ENCODE assay signal across 1 cellular context in the genomic region with DNA sequence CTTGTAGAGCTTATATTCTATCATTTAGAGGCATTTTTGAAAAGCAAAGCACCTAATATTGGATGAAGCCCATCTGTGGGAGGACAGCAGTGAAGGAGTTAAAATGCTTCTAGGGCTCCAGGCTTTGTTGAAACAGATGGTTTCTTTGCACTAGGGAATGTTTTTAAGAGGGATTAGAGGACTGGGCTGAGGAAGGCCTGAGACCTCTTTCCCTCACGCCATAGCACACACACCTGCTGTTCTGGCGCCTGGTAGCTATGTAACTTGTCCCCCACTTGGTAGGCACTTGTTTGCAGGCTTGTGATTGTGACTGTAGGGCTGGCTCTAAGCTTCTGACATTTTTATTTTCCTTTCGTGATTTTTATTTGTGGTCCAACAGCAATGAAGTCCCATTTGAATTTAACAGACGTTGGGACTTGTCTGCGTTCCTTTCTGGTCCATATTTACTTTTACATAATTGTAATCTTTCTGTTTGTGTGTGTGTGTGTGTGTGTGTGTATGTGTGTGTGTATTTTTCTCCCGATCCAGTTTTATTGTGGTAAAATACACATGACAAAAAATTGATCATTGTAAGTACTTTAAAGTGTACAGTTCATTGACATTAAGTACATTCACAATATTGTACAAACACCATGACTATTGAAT.
TF ChIP-seq lines count a peak whose summit lies in the region.

No MANE protein-coding gene starts in this region.

TF ChIP-seq in GM23338, 12 proteins besides CTCF, POLR2A, EP300 and RAD21:
- TF ChIP-seq, protein P1, sequence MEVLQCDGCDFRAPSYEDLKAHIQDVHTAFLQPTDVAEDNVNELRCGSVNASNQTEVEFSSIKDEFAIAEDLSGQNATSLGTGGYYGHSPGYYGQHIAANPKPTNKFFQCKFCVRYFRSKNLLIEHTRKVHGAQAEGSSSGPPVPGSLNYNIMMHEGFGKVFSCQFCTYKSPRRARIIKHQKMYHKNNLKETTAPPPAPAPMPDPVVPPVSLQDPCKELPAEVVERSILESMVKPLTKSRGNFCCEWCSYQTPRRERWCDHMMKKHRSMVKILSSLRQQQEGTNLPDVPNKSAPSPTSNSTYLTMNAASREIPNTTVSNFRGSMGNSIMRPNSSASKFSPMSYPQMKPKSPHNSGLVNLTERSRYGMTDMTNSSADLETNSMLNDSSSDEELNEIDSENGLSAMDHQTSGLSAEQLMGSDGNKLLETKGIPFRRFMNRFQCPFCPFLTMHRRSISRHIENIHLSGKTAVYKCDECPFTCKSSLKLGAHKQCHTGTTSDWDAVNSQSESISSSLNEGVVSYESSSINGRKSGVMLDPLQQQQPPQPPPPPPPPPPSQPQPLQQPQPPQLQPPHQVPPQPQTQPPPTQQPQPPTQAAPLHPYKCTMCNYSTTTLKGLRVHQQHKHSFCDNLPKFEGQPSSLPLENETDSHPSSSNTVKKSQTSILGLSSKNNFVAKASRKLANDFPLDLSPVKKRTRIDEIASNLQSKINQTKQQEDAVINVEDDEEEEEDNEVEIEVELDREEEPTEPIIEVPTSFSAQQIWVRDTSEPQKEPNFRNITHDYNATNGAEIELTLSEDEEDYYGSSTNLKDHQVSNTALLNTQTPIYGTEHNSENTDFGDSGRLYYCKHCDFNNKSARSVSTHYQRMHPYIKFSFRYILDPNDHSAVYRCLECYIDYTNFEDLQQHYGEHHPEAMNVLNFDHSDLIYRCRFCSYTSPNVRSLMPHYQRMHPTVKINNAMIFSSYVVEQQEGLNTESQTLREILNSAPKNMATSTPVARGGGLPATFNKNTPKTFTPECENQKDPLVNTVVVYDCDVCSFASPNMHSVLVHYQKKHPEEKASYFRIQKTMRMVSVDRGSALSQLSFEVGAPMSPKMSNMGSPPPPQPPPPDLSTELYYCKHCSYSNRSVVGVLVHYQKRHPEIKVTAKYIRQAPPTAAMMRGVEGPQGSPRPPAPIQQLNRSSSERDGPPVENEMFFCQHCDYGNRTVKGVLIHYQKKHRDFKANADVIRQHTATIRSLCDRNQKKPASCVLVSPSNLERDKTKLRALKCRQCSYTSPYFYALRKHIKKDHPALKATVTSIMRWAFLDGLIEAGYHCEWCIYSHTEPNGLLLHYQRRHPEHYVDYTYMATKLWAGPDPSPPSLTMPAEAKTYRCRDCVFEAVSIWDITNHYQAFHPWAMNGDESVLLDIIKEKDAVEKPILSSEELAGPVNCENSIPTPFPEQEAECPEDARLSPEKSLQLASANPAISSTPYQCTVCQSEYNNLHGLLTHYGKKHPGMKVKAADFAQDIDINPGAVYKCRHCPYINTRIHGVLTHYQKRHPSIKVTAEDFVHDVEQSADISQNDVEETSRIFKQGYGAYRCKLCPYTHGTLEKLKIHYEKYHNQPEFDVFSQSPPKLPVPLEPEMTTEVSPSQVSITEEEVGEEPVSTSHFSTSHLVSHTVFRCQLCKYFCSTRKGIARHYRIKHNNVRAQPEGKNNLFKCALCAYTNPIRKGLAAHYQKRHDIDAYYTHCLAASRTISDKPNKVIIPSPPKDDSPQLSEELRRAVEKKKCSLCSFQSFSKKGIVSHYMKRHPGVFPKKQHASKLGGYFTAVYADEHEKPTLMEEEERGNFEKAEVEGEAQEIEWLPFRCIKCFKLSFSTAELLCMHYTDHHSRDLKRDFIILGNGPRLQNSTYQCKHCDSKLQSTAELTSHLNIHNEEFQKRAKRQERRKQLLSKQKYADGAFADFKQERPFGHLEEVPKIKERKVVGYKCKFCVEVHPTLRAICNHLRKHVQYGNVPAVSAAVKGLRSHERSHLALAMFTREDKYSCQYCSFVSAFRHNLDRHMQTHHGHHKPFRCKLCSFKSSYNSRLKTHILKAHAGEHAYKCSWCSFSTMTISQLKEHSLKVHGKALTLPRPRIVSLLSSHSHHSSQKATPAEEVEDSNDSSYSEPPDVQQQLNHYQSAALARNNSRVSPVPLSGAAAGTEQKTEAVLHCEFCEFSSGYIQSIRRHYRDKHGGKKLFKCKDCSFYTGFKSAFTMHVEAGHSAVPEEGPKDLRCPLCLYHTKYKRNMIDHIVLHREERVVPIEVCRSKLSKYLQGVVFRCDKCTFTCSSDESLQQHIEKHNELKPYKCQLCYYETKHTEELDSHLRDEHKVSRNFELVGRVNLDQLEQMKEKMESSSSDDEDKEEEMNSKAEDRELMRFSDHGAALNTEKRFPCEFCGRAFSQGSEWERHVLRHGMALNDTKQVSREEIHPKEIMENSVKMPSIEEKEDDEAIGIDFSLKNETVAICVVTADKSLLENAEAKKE (CRISPR knock-in tag; IDR thresholded peaks at IDR 0.05), result peak; percentile 48; the same call in 1 of the 2 replicates
- TF ChIP-seq, protein P2, sequence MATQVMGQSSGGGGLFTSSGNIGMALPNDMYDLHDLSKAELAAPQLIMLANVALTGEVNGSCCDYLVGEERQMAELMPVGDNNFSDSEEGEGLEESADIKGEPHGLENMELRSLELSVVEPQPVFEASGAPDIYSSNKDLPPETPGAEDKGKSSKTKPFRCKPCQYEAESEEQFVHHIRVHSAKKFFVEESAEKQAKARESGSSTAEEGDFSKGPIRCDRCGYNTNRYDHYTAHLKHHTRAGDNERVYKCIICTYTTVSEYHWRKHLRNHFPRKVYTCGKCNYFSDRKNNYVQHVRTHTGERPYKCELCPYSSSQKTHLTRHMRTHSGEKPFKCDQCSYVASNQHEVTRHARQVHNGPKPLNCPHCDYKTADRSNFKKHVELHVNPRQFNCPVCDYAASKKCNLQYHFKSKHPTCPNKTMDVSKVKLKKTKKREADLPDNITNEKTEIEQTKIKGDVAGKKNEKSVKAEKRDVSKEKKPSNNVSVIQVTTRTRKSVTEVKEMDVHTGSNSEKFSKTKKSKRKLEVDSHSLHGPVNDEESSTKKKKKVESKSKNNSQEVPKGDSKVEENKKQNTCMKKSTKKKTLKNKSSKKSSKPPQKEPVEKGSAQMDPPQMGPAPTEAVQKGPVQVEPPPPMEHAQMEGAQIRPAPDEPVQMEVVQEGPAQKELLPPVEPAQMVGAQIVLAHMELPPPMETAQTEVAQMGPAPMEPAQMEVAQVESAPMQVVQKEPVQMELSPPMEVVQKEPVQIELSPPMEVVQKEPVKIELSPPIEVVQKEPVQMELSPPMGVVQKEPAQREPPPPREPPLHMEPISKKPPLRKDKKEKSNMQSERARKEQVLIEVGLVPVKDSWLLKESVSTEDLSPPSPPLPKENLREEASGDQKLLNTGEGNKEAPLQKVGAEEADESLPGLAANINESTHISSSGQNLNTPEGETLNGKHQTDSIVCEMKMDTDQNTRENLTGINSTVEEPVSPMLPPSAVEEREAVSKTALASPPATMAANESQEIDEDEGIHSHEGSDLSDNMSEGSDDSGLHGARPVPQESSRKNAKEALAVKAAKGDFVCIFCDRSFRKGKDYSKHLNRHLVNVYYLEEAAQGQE (IDR thresholded peaks at IDR 0.05; ENCODE audit: unreplicated experiment), result no peak
- TF ChIP-seq CREB1 (CRISPR knock-in tag; IDR thresholded peaks at IDR 0.05; ENCODE audit: low read depth), result peak; percentile 48
